9 cellular contexts compared by ENCODE assay signal in genomic region chr6:33983109-33983475, GRCh38.
A peak's percentile ranks its signal among the peaks of the same experiment; 100 is the strongest.
DNase-seq lines count a peak whose midpoint lies in the region; ATAC-seq, FAIRE-seq and TF ChIP-seq lines count a peak whose summit lies in the region.
"Had no signal": no experiment of that assay in that cellular context is flagged by ENCODE, and none has a peak within 500 bp of the region (broad histone marks: within the 10 kb centered on the region; RNA-seq: fewer than 3 reads in every experiment).

No MANE protein-coding gene starts in this region.

- peaks cover 1% of the 10 kb centered on the region for H3K27me3 ChIP-seq in bronchial epithelial cell (ENCODE audit: control insufficient read depth, insufficient read depth, low read length)

- intact Hi-C loops in CD14-positive monocyte (cut with micrococcal nuclease) (no loop called here), mucosa of descending colon (cut with DNase I, micrococcal nuclease) (no loop called here)

- peak; percentile 37 for DNase-seq in CD14-positive monocyte (ENCODE audit: low spot score)
- peak; percentile 14 for DNase-seq in LHCN-M2 (ENCODE audit: low read depth)
- DNase-seq in bronchial epithelial cell (ENCODE audit: low read depth), result peak; percentile 51
- peak; percentile 76 to 84 (median 79) for DNase-seq in mucosa of descending colon
- no peak for DNase-seq in DMS 273 (lab: John Stamatoyannopoulos, UW; ENCODE audit: unreplicated experiment)
- DNase-seq in NCI-H2171 treated with DMSO at 0.1 percent for 48 hours (lab: John Stamatoyannopoulos, UW), result no peak
- DNase-seq in central memory CD4-positive, alpha-beta T cell, result no peak
- DNase-seq in GM19240 (ENCODE audit: insufficient read length, low spot score), result no peak
- DNase-seq: activated T-cell treated with anti-CD3 and anti-CD28 coated beads, Interleukin-2, amount 50 U/mL, for 24 hours had no signal

- peak overlapping the region; percentile 48 to 80 for H3K4me3 Mint-ChIP-seq in CD14-positive monocyte
- H3K4me3 Mint-ChIP-seq: activated T-cell treated with anti-CD3 and anti-CD28 coated beads, Interleukin-2, amount 50 U/mL, for 24 hours had no signal

- peak overlapping the region in 2 of 7 donors; percentile 46 to 54 for H3K27ac Mint-ChIP-seq in CD14-positive monocyte
- H3K27ac Mint-ChIP-seq: activated T-cell treated with anti-CD3 and anti-CD28 coated beads, Interleukin-2, amount 50 U/mL, for 24 hours had no signal

- peaks cover 19% of the 10 kb centered on the region for H3K4me1 ChIP-seq in mucosa of descending colon (ENCODE audit: low read depth)

- H3K36me3 Mint-ChIP-seq in CD14-positive monocyte, result no peaks in the 10 kb centered on the region

- H3K9me3 Mint-ChIP-seq in CD14-positive monocyte, result peaks cover 0 to 9% (median 2%) of the 10 kb centered on the region in 7 donors
- H3K9me3 Mint-ChIP-seq: activated T-cell treated with anti-CD3 and anti-CD28 coated beads, Interleukin-2, amount 50 U/mL, for 24 hours had no signal

- H3K4me1 Mint-ChIP-seq in CD14-positive monocyte, result peaks cover 11% of the 10 kb centered on the region

- no peak for FAIRE-seq in bronchial epithelial cell (lab: Jason Lieb, UNC)

- no peaks in the 10 kb centered on the region for H3K9me3 ChIP-seq in mucosa of descending colon

- H3K27me3 Mint-ChIP-seq in CD14-positive monocyte (ENCODE audit: low read depth in 3 of 3), result peaks cover 0 to 5% (median 1%) of the 10 kb centered on the region in 3 donors
- H3K27me3 Mint-ChIP-seq: activated T-cell treated with anti-CD3 and anti-CD28 coated beads, Interleukin-2, amount 50 U/mL, for 24 hours had no signal

- TF ChIP-seq CTCF in CD14-positive monocyte (IDR thresholded peaks at IDR 0.05), result no peak
- peak; percentile 25 for TF ChIP-seq CTCF in bronchial epithelial cell (IDR thresholded peaks at IDR 0.05; ENCODE audit: insufficient read depth, low read length, severe bottlenecking)
- peak; percentile 15 for TF ChIP-seq CTCF in mucosa of descending colon (IDR thresholded peaks at IDR 0.05)

- H3K36me3 ChIP-seq in bronchial epithelial cell (ENCODE audit: control insufficient read depth, insufficient read depth, low read length), result no peaks in the 10 kb centered on the region
- no peaks in the 10 kb centered on the region for H3K36me3 ChIP-seq in mucosa of descending colon (ENCODE audit: low read depth)

- ATAC-seq in mucosa of descending colon, result peak; percentile 89

- H3K4me3 ChIP-seq in bronchial epithelial cell (ENCODE audit: low read depth, low read length) (no peak overlapping the region), mucosa of descending colon (no peak overlapping the region)

Comparison
In these comparisons a context has a peak if more than half of its experiments do, and no peak if none do; other contexts are left out.
1. DNase-seq: peak in CD14-positive monocyte (single experiment), LHCN-M2 (single experiment), bronchial epithelial cell (single experiment) and mucosa of descending colon (3 of 3); none in DMS 273 (single experiment), NCI-H2171 treated with DMSO at 0.1 percent for 48 hours (single experiment), central memory CD4-positive, alpha-beta T cell (single experiment) and GM19240 (single experiment).